11 cellular contexts compared by ENCODE assay signal in the genomic region with DNA sequence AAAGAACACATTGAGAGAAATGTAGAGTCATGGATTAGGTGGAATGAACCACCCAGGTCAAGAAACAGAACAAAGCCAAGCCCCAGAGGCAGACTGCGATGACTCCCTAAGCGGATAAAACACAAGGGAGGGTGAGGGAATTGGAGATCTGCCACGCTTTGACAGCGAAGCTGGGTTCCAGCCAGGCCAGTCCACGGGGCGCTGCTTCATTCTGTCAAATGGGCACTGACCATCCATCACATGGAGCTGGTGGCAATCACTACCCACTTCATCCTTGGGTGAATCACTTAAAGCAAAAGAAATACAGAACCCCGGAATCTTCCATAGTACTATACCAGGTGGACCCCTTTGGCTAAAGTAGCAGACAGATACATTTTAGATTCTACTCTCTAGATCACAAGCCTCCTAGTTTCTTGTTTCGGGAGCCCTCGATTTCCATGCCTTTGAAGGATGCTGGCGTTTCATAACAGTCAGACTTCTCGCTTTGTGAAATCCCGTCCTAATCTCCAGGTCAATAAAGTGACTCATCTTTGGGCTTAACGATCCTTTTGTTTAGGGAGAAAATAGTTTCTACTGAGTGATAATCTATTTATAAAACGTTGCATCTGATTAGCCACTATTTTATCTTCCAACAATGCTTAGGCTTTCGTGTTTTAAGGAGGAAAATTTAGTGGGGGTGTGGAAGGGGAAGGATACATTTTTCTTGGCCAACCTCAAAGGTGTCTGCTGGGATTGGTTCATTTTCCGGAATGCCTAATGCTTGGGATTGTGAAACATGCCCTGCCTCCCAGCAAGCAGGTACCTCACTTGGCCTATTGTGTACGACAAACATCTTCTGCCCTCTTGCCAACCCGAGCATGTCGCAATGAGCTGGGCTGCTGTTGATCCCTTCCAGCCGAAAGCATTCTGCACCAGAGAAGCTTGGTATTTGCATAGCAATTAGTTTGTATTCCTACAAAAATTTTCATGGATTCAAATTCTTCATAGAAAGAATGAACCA. TPM values are rescaled to one million over a fixed set of nuclear protein-coding genes. Genes with fewer than 3 reads are reported as not detected.
DNase-seq lines count a peak whose midpoint lies in the region; ATAC-seq and TF ChIP-seq lines count a peak whose summit lies in the region.
"Had no signal": no experiment of that assay in that cellular context is flagged by ENCODE, and none has a peak within 500 bp of the region (broad histone marks: within the 10 kb centered on the region; RNA-seq: fewer than 3 reads in every experiment).

No MANE protein-coding gene starts in this region.

- peaks cover 0 to 3% of the 10 kb centered on the region in 2 donors for H3K27me3 Mint-ChIP-seq in natural killer cell (ENCODE audit: low read depth in 2 of 2)

- no peak overlapping the region for H3K4me3 Mint-ChIP-seq in natural killer cell

- ATAC-seq in left lobe of liver (peak; percentile 95), upper lobe of left lung (ENCODE audit: low FRiP score in 2 of 2) (peak; percentile 61 to 78), natural killer cell (no peak), GM21515 (IDR thresholded peaks at IDR 0.05; ENCODE audit: unreplicated experiment) (no peak)

- H3K36me3 Mint-ChIP-seq in natural killer cell: no peaks in the 10 kb centered on the region

- peak overlapping the region; percentile 48 to 54 for H3K27ac ChIP-seq in ascending aorta
- H3K27ac ChIP-seq in upper lobe of left lung: peak overlapping the region in 3 of 4 donors; percentile 12 to 61 (median 54)
- H3K27ac ChIP-seq in Peyer's patch: no peak overlapping the region
- H3K27ac ChIP-seq: colonic mucosa had no signal

- no peak overlapping the region for H3K27ac Mint-ChIP-seq in natural killer cell

- TF ChIP-seq CTCF in ascending aorta (IDR thresholded peaks at IDR 0.05) (no peak), upper lobe of left lung (IDR thresholded peaks at IDR 0.05) (no peak), natural killer cell (IDR thresholded peaks at IDR 0.05) (no peak), Peyer's patch (IDR thresholded peaks at IDR 0.05) (no peak)

- DNase-seq in NOMO-1 (lab: John Stamatoyannopoulos, UW; ENCODE audit: unreplicated experiment in 2 of 2) (peak; percentile 23 to 46), NOMO-1 treated with dmso at 0.1 percent for 144 hours (lab: John Stamatoyannopoulos, UW; ENCODE audit: unreplicated experiment) (no peak), ascending aorta (ENCODE audit: low spot score in 2 of 2) (no peak), left lobe of liver (ENCODE audit: low spot score) (peak; percentile 74), upper lobe of left lung (peak in 1 of 2 donors; percentile 87), natural killer cell (no peak), Peyer's patch (no peak)
- DNase-seq: ACHN; colonic mucosa; stimulated activated CD4-positive, alpha-beta T cell treated with anti-CD3 and anti-CD28 coated beads, Interleukin-4, amount 100 ng/mL, for 1 hour had no signal

- H3K27me3 ChIP-seq in ascending aorta: no peaks in the 10 kb centered on the region
- H3K27me3 ChIP-seq in upper lobe of left lung: no peaks in the 10 kb centered on the region
- no peaks in the 10 kb centered on the region for H3K27me3 ChIP-seq in Peyer's patch

- TF ChIP-seq EP300 in upper lobe of left lung (IDR thresholded peaks at IDR 0.05): peak in 1 of 4 donors; percentile 53

- 60 to 61% methylated on average over 20 of the region's 20 CpGs for WGBS in upper lobe of left lung, 2 donors

- H3K36me3 ChIP-seq in ascending aorta: no peaks in the 10 kb centered on the region
- no peaks in the 10 kb centered on the region for H3K36me3 ChIP-seq in upper lobe of left lung
- H3K36me3 ChIP-seq in Peyer's patch: no peaks in the 10 kb centered on the region
- H3K36me3 ChIP-seq: colonic mucosa had no signal

- H3K4me1 Mint-ChIP-seq in natural killer cell: peaks cover 30 to 37% of the 10 kb centered on the region in 2 donors

- no peaks in the 10 kb centered on the region for H3K9me3 ChIP-seq in ascending aorta
- no peaks in the 10 kb centered on the region for H3K9me3 ChIP-seq in upper lobe of left lung
- no peaks in the 10 kb centered on the region for H3K9me3 ChIP-seq in Peyer's patch
- H3K9me3 ChIP-seq: colonic mucosa had no signal

- intact Hi-C loops in ascending aorta (cut with DNase I): no loop called here
- intact Hi-C loops in natural killer cell (cut with micrococcal nuclease): no loop called here

- no peaks in the 10 kb centered on the region for H3K9me3 Mint-ChIP-seq in natural killer cell

- H3K4me1 ChIP-seq in ascending aorta (peaks cover 0 to 28% of the 10 kb centered on the region in 2 donors), upper lobe of left lung (peaks cover 19 to 32% (median 26%) of the 10 kb centered on the region in 4 donors), Peyer's patch (peaks cover 0 to 7% (median 1%) of the 10 kb centered on the region in 4 donors)
- H3K4me1 ChIP-seq: colonic mucosa had no signal

- TF ChIP-seq POLR2A in upper lobe of left lung (IDR thresholded peaks at IDR 0.05): no peak
- no peak for TF ChIP-seq POLR2A in Peyer's patch (IDR thresholded peaks at IDR 0.05)

- H3K4me3 ChIP-seq in ascending aorta (no peak overlapping the region), upper lobe of left lung (no peak overlapping the region), Peyer's patch (no peak overlapping the region)
- H3K4me3 ChIP-seq: colonic mucosa had no signal

RNA-seq across cellular contexts. Expression of gene HDAC4, which starts 44.1 kb away (rescaled TPM):
- total RNA-seq in ascending aorta: 65.7 TPM
- 18.3 TPM for total RNA-seq in left lobe of liver
- total RNA-seq in upper lobe of left lung: 100 to 1,000 TPM in 1 of 6 donors, 10 to 100 TPM in 5; 16.1 to 108 (median 45.0) TPM
- total RNA-seq in natural killer cell: 100 to 1,000 TPM in 2 of 3 donors, 10 to 100 TPM in 1; 74.9 to 105 (median 100) TPM
- 100 to 1,000 TPM in 3 of 4 donors, 10 to 100 TPM in 1; 28.9 to 198 (median 102) TPM for total RNA-seq in Peyer's patch

Comparison
In these comparisons a context has a peak if more than half of its experiments do, and no peak if none do; other contexts are left out.
1. DNase-seq: peak in NOMO-1 (2 of 2) and left lobe of liver (single experiment); none in NOMO-1 treated with dmso at 0.1 percent for 144 hours (single experiment), ascending aorta (0 of 2), natural killer cell (single experiment) and Peyer's patch (0 of 3).
2. H3K27ac ChIP-seq: peak in ascending aorta (2 of 2) and upper lobe of left lung (3 of 4); none in Peyer's patch (0 of 4).
3. ATAC-seq: peak in left lobe of liver (single experiment) and upper lobe of left lung (2 of 2); none in natural killer cell (0 of 3) and GM21515 (single experiment).